In the genomic region with DNA sequence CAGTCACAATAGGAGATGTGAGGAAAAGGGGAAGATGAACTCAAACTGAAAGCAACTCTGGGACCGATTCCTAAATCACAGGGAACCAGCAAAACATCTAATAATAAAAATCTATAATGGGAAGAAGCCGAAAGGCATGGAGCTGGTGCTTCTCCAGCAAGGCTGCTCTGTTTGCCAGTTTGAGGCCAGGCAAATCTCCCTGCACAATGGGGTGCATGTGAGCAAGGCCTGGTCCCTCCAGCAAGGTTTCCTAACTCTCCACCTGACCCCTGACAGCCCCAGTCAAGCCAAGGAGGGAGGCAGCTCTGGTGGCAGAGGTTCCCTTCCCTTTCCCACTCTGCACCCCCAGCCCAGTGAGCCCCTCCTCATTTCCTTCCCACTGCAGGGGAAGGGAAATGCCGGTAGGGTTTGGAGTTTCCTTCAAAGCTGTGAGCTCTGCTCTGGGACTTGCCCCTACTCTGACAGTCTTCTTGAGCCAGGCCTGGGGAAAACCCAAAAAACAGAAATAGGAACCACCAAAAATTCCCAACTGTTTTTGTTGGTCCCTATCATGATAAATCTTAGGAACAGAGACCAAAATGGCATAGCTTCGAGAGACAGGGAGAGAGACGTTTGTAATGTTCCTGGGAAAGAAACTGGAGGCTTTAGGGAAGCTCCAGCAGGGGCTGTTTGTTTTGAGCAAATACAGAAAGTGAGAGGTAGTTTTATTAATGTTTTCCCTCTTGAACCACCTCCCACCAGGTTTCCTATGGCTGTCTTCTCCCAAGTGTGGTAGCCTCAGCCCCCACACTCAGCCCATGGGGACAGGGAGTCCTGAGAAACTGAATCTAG, we compare ENCODE assay signal across 8 cellular contexts. TPM values are rescaled to one million over a fixed set of nuclear protein-coding genes. Genes with fewer than 3 reads are reported as not detected.
DNase-seq lines count a peak whose midpoint lies in the region; ATAC-seq and TF ChIP-seq lines count a peak whose summit lies in the region.

No MANE protein-coding gene starts in this region.

- no peaks in the 10 kb centered on the region for H3K27me3 Mint-ChIP-seq in activated T-cell treated with anti-CD3 and anti-CD28 coated beads, Interleukin-2, amount 50 U/mL, for 72 hours (ENCODE audit: low read depth)

- no peak overlapping the region for H3K4me3 ChIP-seq in body of pancreas
- no peak overlapping the region for H3K4me3 ChIP-seq in mesodermal cell (ENCODE audit: extremely low read depth, insufficient read depth, low read length, poor library complexity, severe bottlenecking)
- H3K4me3 ChIP-seq in tibial artery = no peak overlapping the region

- H3K9me3 ChIP-seq in body of pancreas = no peaks in the 10 kb centered on the region
- no peaks in the 10 kb centered on the region for H3K9me3 ChIP-seq in mesodermal cell (ENCODE audit: control insufficient read depth, low read length)
- no peaks in the 10 kb centered on the region for H3K9me3 ChIP-seq in tibial artery

- H3K36me3 Mint-ChIP-seq in activated T-cell treated with anti-CD3 and anti-CD28 coated beads, Interleukin-2, amount 50 U/mL, for 72 hours (ENCODE audit: insufficient read depth in 2 of 2) = no peaks in the 10 kb centered on the region

- H3K4me1 ChIP-seq in body of pancreas (peaks cover 32% of the 10 kb centered on the region), mesodermal cell (ENCODE audit: control insufficient read depth, insufficient read depth, low read length, poor library complexity, severe bottlenecking) (peaks cover 49% of the 10 kb centered on the region), tibial artery (peaks cover 0 to 55% (median 50%) of the 10 kb centered on the region in 4 donors)

- TF ChIP-seq POLR2A in body of pancreas (IDR thresholded peaks at IDR 0.05) = no peak

- TF ChIP-seq CTCF in body of pancreas (IDR thresholded peaks at IDR 0.05) = no peak
- TF ChIP-seq CTCF in tibial artery (IDR thresholded peaks at IDR 0.05) = no peak

- no peak for DNase-seq in activated T-cell treated with anti-CD3 and anti-CD28 coated beads, Interleukin-2, amount 50 U/mL, for 72 hours
- DNase-seq in activated T-cell treated with anti-CD3 and anti-CD28 coated beads for 4 hours (no peak), body of pancreas (no peak), tibial artery (peak in 1 of 2 donors; percentile 33), GF-D8 (lab: John Stamatoyannopoulos, UW) (no peak)
- DNase-seq in stimulated activated CD4-positive, alpha-beta T cell treated with anti-CD3 and anti-CD28 coated beads, Interleukin-4, amount 100 ng/mL, for 4 hours = no peak

- WGBS in body of pancreas, 2 donors = 44 to 57% methylated on average over 5 of the region's 5 CpGs
- WGBS in mesodermal cell (ENCODE audit: insufficient coverage in 2 of 2), 2 experiments = 88 to 100% methylated on average over 1 to 4 of the region's 5 CpGs

- peak overlapping the region; percentile 71 to 91 (median 85) for H3K27ac ChIP-seq in body of pancreas
- peak overlapping the region; percentile 95 for H3K27ac ChIP-seq in mesodermal cell (ENCODE audit: low read depth, low read length, severe bottlenecking)
- peak overlapping the region; percentile 82 to 97 for H3K27ac ChIP-seq in tibial artery

- intact Hi-C loops in body of pancreas (cut with DNase I) = no loop called here
- intact Hi-C loops in tibial artery (cut with DNase I; ENCODE audit: low total_unique reads) = loop anchor here (5.0 kb wide), 1 partner anchor 35 kb away; the partner anchor contains the start of gene FMNL3

- peak overlapping the region; percentile 67 to 79 for H3K4me3 Mint-ChIP-seq in activated T-cell treated with anti-CD3 and anti-CD28 coated beads, Interleukin-2, amount 50 U/mL, for 72 hours

- H3K36me3 ChIP-seq in body of pancreas (replicated peaks in 1 of 2; ENCODE audit: insufficient read depth in 1 of 2, low read depth in 2 of 2) (no peaks in the 10 kb centered on the region), mesodermal cell (ENCODE audit: control insufficient read depth, insufficient read depth, low read length) (peaks cover 5% of the 10 kb centered on the region), tibial artery (no peaks in the 10 kb centered on the region)

- ATAC-seq in activated T-cell treated with anti-CD3 and anti-CD28 coated beads, Interleukin-2, amount 50 U/mL, for 72 hours (replicated peaks in 1 of 2) = no peak
- ATAC-seq in body of pancreas = no peak
- ATAC-seq in HG02588 (IDR thresholded peaks at IDR 0.05; ENCODE audit: unreplicated experiment) = no peak

- H3K27me3 ChIP-seq in body of pancreas (no peaks in the 10 kb centered on the region), tibial artery (no peaks in the 10 kb centered on the region)

- H3K27ac Mint-ChIP-seq in activated T-cell treated with anti-CD3 and anti-CD28 coated beads, Interleukin-2, amount 50 U/mL, for 72 hours = peak overlapping the region; percentile 91

- H3K4me1 Mint-ChIP-seq in activated T-cell treated with anti-CD3 and anti-CD28 coated beads, Interleukin-2, amount 50 U/mL, for 72 hours (ENCODE audit: low read depth) = peaks cover 97% of the 10 kb centered on the region

- no peaks in the 10 kb centered on the region for H3K9me3 Mint-ChIP-seq in activated T-cell treated with anti-CD3 and anti-CD28 coated beads, Interleukin-2, amount 50 U/mL, for 72 hours

RNA-seq across cellular contexts. Expression of gene FMNL3, which starts 34.6 kb away (rescaled TPM):
- total RNA-seq in activated T-cell treated with anti-CD3 and anti-CD28 coated beads, Interleukin-2, amount 50 U/mL, for 72 hours = 10 to 100 TPM; 40.6 to 42.0 TPM
- 1 to 10 TPM; 3.0 to 6.2 TPM for total RNA-seq in body of pancreas
- polyA plus RNA-seq in mesodermal cell (2013, experiment 1 of 2) = 45.1 TPM
- polyA plus RNA-seq in mesodermal cell (2013, experiment 2 of 2) = 35.3 TPM

RNA-seq across cellular contexts. Expression of gene PRPF40B, which starts 49.2 kb away (rescaled TPM):
- total RNA-seq in activated T-cell treated with anti-CD3 and anti-CD28 coated beads, Interleukin-2, amount 50 U/mL, for 72 hours = 10 to 100 TPM in 1 of 2 donors, 1 to 10 TPM in 1; 8.5 to 14.0 TPM
- total RNA-seq in body of pancreas = 1 to 10 TPM; 6.3 to 9.3 TPM
- 14.7 TPM for polyA plus RNA-seq in mesodermal cell (2013, experiment 1 of 2)
- polyA plus RNA-seq in mesodermal cell (2013, experiment 2 of 2) = 13.0 TPM

Comparison
In these comparisons a context has a peak if more than half of its experiments do, and no peak if none do; other contexts are left out.
1. RNA of gene FMNL3, which starts 34.6 kb away (total RNA-seq): 40.6 to 42.0 TPM in activated T-cell treated with anti-CD3 and anti-CD28 coated beads, Interleukin-2, amount 50 U/mL, for 72 hours; 3.0 to 6.2 TPM in body of pancreas; every median in the first group is over 4 times any median in the second.
2. Peak in every context shown above with its lines, with median percentiles within 50 percentile points of each other: H3K27ac ChIP-seq.